16 cellular contexts compared by ENCODE assay signal in the genomic region with DNA sequence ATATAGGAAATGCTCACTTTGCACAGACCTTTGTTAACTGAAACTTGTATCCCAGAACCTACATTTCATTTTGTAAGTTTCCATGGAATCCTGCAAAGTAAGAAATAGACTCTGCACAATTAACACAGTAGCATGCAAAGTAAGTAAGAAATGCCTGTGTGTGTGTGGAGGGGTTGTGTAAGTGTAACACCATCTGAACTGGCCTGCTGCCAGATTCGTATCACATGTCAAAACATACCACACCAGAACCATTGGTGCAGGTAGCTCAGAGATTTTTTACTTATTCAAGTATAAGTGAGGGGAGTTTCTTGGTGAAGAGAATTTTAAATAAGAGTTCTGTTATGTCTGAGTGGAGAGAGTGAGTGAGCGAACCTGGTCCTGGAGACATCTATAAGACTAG. TPM values are rescaled to one million over a fixed set of nuclear protein-coding genes. Genes with fewer than 3 reads are reported as not detected.
DNase-seq lines count a peak whose midpoint lies in the region; ATAC-seq, FAIRE-seq and TF ChIP-seq lines count a peak whose summit lies in the region.
"Had no signal": no experiment of that assay in that cellular context is flagged by ENCODE, and none has a peak within 500 bp of the region (broad histone marks: within the 10 kb centered on the region; RNA-seq: fewer than 3 reads in every experiment).

No MANE protein-coding gene starts in this region.

- ATAC-seq in HepG2 = no peak
- ATAC-seq in HG02938 (IDR thresholded peaks at IDR 0.05; ENCODE audit: unreplicated experiment) = no peak
- ATAC-seq: naive thymus-derived CD8-positive, alpha-beta T cell had no signal

- in situ Hi-C loops in HepG2 (cut with HindIII; ENCODE audit: extremely low pct_ligation_motif_present, low pct_unique_long_range_greater_than_20kb) = no loop called here

- H3K36me3 ChIP-seq in liver (ENCODE audit: control insufficient read depth in 4 of 4, insufficient read depth in 3 of 4, low read depth in 1 of 4, low read length in 3 of 4) (peaks cover 5 to 20% (median 10%) of the 10 kb centered on the region in 4 donors), HepG2 (replicated peaks in 1 of 2; ENCODE audit: control insufficient read depth in 1 of 2, insufficient read depth in 2 of 2, low read length in 2 of 2) (peaks cover 6 to 31% of the 10 kb centered on the region in 2 experiments), sigmoid colon (peaks cover 0 to 98% (median 31%) of the 10 kb centered on the region in 4 donors)

- H3K27me3 Mint-ChIP-seq in activated T-helper 1 cell treated with anti-CD3 and anti-CD28 coated beads, Interleukin-12 subunit alpha, Interleukin-12 subunit beta, Interleukin-2, Interleukin-4 antibody, amounts not matched to agents 30 ng/mL and 10 ng/mL and 1 ng/mL, durations not matched to agents 14 hours and 24 hours and 36 hours (ENCODE audit: insufficient read depth) = no peaks in the 10 kb centered on the region
- H3K27me3 Mint-ChIP-seq: naive thymus-derived CD8-positive, alpha-beta T cell had no signal

- TF ChIP-seq POLR2A in HepG2 (IDR thresholded peaks at IDR 0.05; ENCODE audit: insufficient read depth in 1 of 2, low read depth in 2 of 2, low read length in 2 of 2) (no peak), sigmoid colon (IDR thresholded peaks at IDR 0.05) (no peak)

- CTCF ChIA-PET in HepG2 (lab: Yijun Ruan, JAX; ENCODE audit: low intra/inter-chr PET ratio, low total read pairs) = no interaction called here

- H3K9me3 ChIP-seq in liver (ENCODE audit: control insufficient read depth in 4 of 4, low read length in 3 of 4) (no peaks in the 10 kb centered on the region), HepG2 (ENCODE audit: low read length) (no peaks in the 10 kb centered on the region), sigmoid colon (no peaks in the 10 kb centered on the region)
- H3K9me3 ChIP-seq: vagina had no signal

- FAIRE-seq in HepG2 (lab: Jason Lieb, UNC) = no peak
- FAIRE-seq: frontal cortex had no signal

- no peaks in the 10 kb centered on the region for H3K27me3 ChIP-seq in liver (ENCODE audit: control insufficient read depth in 4 of 4, insufficient read depth in 4 of 4, low read length in 3 of 4)
- H3K27me3 ChIP-seq in HepG2 (ENCODE audit: control insufficient read depth in 1 of 2, insufficient read depth in 2 of 2, low read length in 2 of 2) = no peaks in the 10 kb centered on the region
- no peaks in the 10 kb centered on the region for H3K27me3 ChIP-seq in sigmoid colon
- H3K27me3 ChIP-seq: vagina had no signal

- no TSS peak for BruUV-seq in HepG2 (replicated peaks; lab: Mats Ljungman, UMichigan)

- H3K4me1 ChIP-seq in liver (ENCODE audit: control insufficient read depth in 4 of 4, insufficient read depth in 4 of 4, low read length in 3 of 4) = peaks cover 0 to 16% (median 9%) of the 10 kb centered on the region in 4 donors
- no peaks in the 10 kb centered on the region for H3K4me1 ChIP-seq in HepG2 (ENCODE audit: insufficient read depth, low read length)
- no peaks in the 10 kb centered on the region for H3K4me1 ChIP-seq in sigmoid colon
- H3K4me1 ChIP-seq: vagina had no signal

- no peak overlapping the region for H2AFZ ChIP-seq in HepG2 (ENCODE audit: low read length)

- no peaks in the 10 kb centered on the region for H3K79me2 ChIP-seq in HepG2 (ENCODE audit: insufficient read depth, low read length)

- peaks cover 40% of the 10 kb centered on the region for H3K36me3 Mint-ChIP-seq in activated T-helper 1 cell treated with anti-CD3 and anti-CD28 coated beads, Interleukin-12 subunit alpha, Interleukin-12 subunit beta, Interleukin-2, Interleukin-4 antibody, amounts not matched to agents 30 ng/mL and 10 ng/mL and 1 ng/mL, durations not matched to agents 14 hours and 24 hours and 36 hours (ENCODE audit: low read depth)

- peak overlapping the region; percentile 3 to 18 for H3K27ac ChIP-seq in liver (ENCODE audit: low read depth in 1 of 2, low read length in 2 of 2)
- H3K27ac ChIP-seq in HepG2 (ENCODE audit: extremely low read length, insufficient read depth, low read length) = no peak overlapping the region
- no peak overlapping the region for H3K27ac ChIP-seq in sigmoid colon
- H3K27ac ChIP-seq: KMS-11, SK-N-MC, vagina had no signal

- H3K4me3 ChIP-seq in liver (ENCODE audit: low read depth in 1 of 3, low read length in 3 of 3) (no peak overlapping the region), HepG2 (replicated peaks in 1 of 3; ENCODE audit: insufficient read depth in 1 of 3, low read depth in 2 of 3, low read length in 3 of 3) (no peak overlapping the region), fibroblast of villous mesenchyme (ENCODE audit: low read depth, low read length) (no peak overlapping the region), sigmoid colon (no peak overlapping the region)
- H3K4me3 ChIP-seq: SK-N-MC, vagina had no signal

- peak overlapping the region; percentile 11 for H3K27ac Mint-ChIP-seq in activated T-helper 1 cell treated with anti-CD3 and anti-CD28 coated beads, Interleukin-12 subunit alpha, Interleukin-12 subunit beta, Interleukin-2, Interleukin-4 antibody, amounts not matched to agents 30 ng/mL and 10 ng/mL and 1 ng/mL, durations not matched to agents 14 hours and 24 hours and 36 hours

- DNase-seq in HepG2 (ENCODE audit: low spot score) = no peak
- DNase-seq in activated T-helper 1 cell treated with anti-CD3 and anti-CD28 coated beads, Interleukin-12 subunit alpha, Interleukin-12 subunit beta, Interleukin-2, Interleukin-4 antibody, amounts not matched to agents 30 ng/mL and 10 ng/mL and 1 ng/mL, durations not matched to agents 14 hours and 24 hours and 36 hours (ENCODE audit: low spot score) = no peak
- peak; percentile 24 for DNase-seq in fibroblast of villous mesenchyme (ENCODE audit: low read depth)
- DNase-seq in NCI-H187 (lab: John Stamatoyannopoulos, UW) = no peak
- no peak for DNase-seq in sigmoid colon
- DNase-seq in NCI-H524 (lab: John Stamatoyannopoulos, UW) = no peak
- DNase-seq: activated naive CD4-positive, alpha-beta T cell treated with anti-CD3 and anti-CD28 coated beads for 36 hours; DND-41; naive thymus-derived CD8-positive, alpha-beta T cell; NCI-H1417 treated with DMSO at 0.1 percent for 48 hours had no signal

- H3K4me1 Mint-ChIP-seq in activated T-helper 1 cell treated with anti-CD3 and anti-CD28 coated beads, Interleukin-12 subunit alpha, Interleukin-12 subunit beta, Interleukin-2, Interleukin-4 antibody, amounts not matched to agents 30 ng/mL and 10 ng/mL and 1 ng/mL, durations not matched to agents 14 hours and 24 hours and 36 hours (ENCODE audit: low read depth) = peaks cover 18% of the 10 kb centered on the region

- no peaks in the 10 kb centered on the region for H4K20me1 ChIP-seq in HepG2 (ENCODE audit: insufficient read depth, low read length)

- H3K4me2 ChIP-seq in HepG2 (ENCODE audit: low read depth, low read length) = no peak overlapping the region
- H3K4me2 ChIP-seq: KMS-11 had no signal

- 57% methylated on average over 2 of the region's 2 CpGs for WGBS in liver
- 97% methylated on average over 2 of the region's 2 CpGs for WGBS in HepG2 (ENCODE audit: low lambda C conversion rate)
- 74 to 90% methylated on average over 2 of the region's 2 CpGs for WGBS in sigmoid colon, 2 donors

- POLR2A ChIA-PET in HepG2 (lab: Yijun Ruan, JAX) = no interaction called here

- H3K9me3 Mint-ChIP-seq in activated T-helper 1 cell treated with anti-CD3 and anti-CD28 coated beads, Interleukin-12 subunit alpha, Interleukin-12 subunit beta, Interleukin-2, Interleukin-4 antibody, amounts not matched to agents 30 ng/mL and 10 ng/mL and 1 ng/mL, durations not matched to agents 14 hours and 24 hours and 36 hours = no peaks in the 10 kb centered on the region
- H3K9me3 Mint-ChIP-seq: activated naive CD4-positive, alpha-beta T cell treated with anti-CD3 and anti-CD28 coated beads for 36 hours; naive thymus-derived CD8-positive, alpha-beta T cell had no signal

- intact Hi-C loops in HepG2 (cut with micrococcal nuclease; ENCODE audit: unreplicated experiment) = no loop called here
- intact Hi-C loops in activated T-helper 1 cell treated with anti-CD3 and anti-CD28 coated beads, Interleukin-12 subunit alpha, Interleukin-12 subunit beta, Interleukin-2, Interleukin-4 antibody, amounts not matched to agents 30 ng/mL and 10 ng/mL and 1 ng/mL, durations not matched to agents 14 hours and 24 hours and 36 hours (cut with micrococcal nuclease) = no loop called here
- intact Hi-C loops in sigmoid colon (cut with DNase I) = no loop called here

- H3K9ac ChIP-seq in liver (ENCODE audit: low read depth in 1 of 2, low read length in 2 of 2) (no peak overlapping the region), HepG2 (ENCODE audit: insufficient read depth, low read depth, low read length) (no peak overlapping the region)
- H3K9ac ChIP-seq: KMS-11 had no signal

- H3K4me3 Mint-ChIP-seq in activated T-helper 1 cell treated with anti-CD3 and anti-CD28 coated beads, Interleukin-12 subunit alpha, Interleukin-12 subunit beta, Interleukin-2, Interleukin-4 antibody, amounts not matched to agents 30 ng/mL and 10 ng/mL and 1 ng/mL, durations not matched to agents 14 hours and 24 hours and 36 hours = no peak overlapping the region
- H3K4me3 Mint-ChIP-seq: activated naive CD4-positive, alpha-beta T cell treated with anti-CD3 and anti-CD28 coated beads for 36 hours; naive thymus-derived CD8-positive, alpha-beta T cell had no signal

- TF ChIP-seq CTCF in liver (IDR thresholded peaks at IDR 0.05; ENCODE audit: low read depth, low read length, missing input control) = no peak
- TF ChIP-seq CTCF in HepG2 (CRISPR knock-in tag; IDR thresholded peaks at IDR 0.05) = no peak
- TF ChIP-seq CTCF in fibroblast of villous mesenchyme (IDR thresholded peaks at IDR 0.05; ENCODE audit: insufficient read depth, low read depth, low read length) = no peak
- no peak for TF ChIP-seq CTCF in sigmoid colon (IDR thresholded peaks at IDR 0.05)

- no peak for TF ChIP-seq RAD21 in liver (IDR thresholded peaks at IDR 0.05)
- no peak for TF ChIP-seq RAD21 in HepG2 (CRISPR knock-in tag; IDR thresholded peaks at IDR 0.05)

- TF ChIP-seq EP300 in HepG2 (IDR thresholded peaks at IDR 0.05; ENCODE audit: low read depth in 2 of 2, low read length in 2 of 2) (no peak), HepG2 (CRISPR knock-in tag; IDR thresholded peaks at IDR 0.05; ENCODE audit: borderline replicate concordance) (no peak), sigmoid colon (IDR thresholded peaks at IDR 0.05) (no peak)

RNA-seq across cellular contexts. Expression of a gene that starts 17.9 kb away (rescaled TPM):
- total RNA-seq in liver (10 to 100 TPM; 32.3 to 38.4 TPM), HepG2 (2016; rRNA removed; fragmentation: Illumina TruSeq; extraction: Trizol) (147 and 243 TPM in 2 replicates), fibroblast of villous mesenchyme (61.8 and 84.6 TPM in 2 replicates), sigmoid colon (10 to 100 TPM; 24.6 to 64.9 (median 29.5) TPM)
- polyA plus RNA-seq in liver (10 to 100 TPM; 13.9 to 20.1 TPM), HepG2 (2011; rRNA removed) (44.6 and 52.5 TPM in 2 replicates), sigmoid colon (10 to 100 TPM; 16.8 to 37.1 (median 16.9) TPM)
- total RNA-seq in HepG2 (2016; cell fraction: cytosol; rRNA removed; fragmentation: Illumina TruSeq; extraction: Trizol; ENCODE audit: low read depth) = 18.5 and 21.4 TPM in 2 replicates
- total RNA-seq in HepG2 (2016; cell fraction: insoluble cytoplasmic fraction; rRNA removed; fragmentation: Illumina TruSeq; extraction: Trizol) = 150 and 235 TPM in 2 replicates
- 41.7 and 49.4 TPM in 2 replicates for total RNA-seq in HepG2 (2016; cell fraction: membrane; rRNA removed; fragmentation: Illumina TruSeq; extraction: Trizol)
- 84.4 and 87.8 TPM in 2 replicates for total RNA-seq in HepG2 (2016; cell fraction: nucleus; rRNA removed; fragmentation: Illumina TruSeq; extraction: Trizol)
- polyA plus RNA-seq in HepG2 (2011; cell fraction: cytosol; rRNA removed) = 26.0 and 44.8 TPM in 2 replicates
- 12.2 and 19.6 TPM in 2 replicates for polyA plus RNA-seq in HepG2 (2011; cell fraction: nucleus; rRNA removed)
- polyA plus RNA-seq in HepG2 (2012) = 81.8 and 92.3 TPM in 2 replicates
- polyA plus RNA-seq in HepG2 (2016; cell fraction: cytosol; fragmentation: Illumina TruSeq; extraction: Trizol; ENCODE audit: low read depth) = 3.2 and 3.7 TPM in 2 replicates
- 164 and 173 TPM in 2 replicates for polyA plus RNA-seq in HepG2 (2016; cell fraction: insoluble cytoplasmic fraction; fragmentation: Illumina TruSeq; extraction: Trizol; ENCODE audit: low read depth)
- polyA plus RNA-seq in HepG2 (2016; cell fraction: membrane; fragmentation: Illumina TruSeq; extraction: Trizol; ENCODE audit: low read depth) = 12.7 and 16.7 TPM in 2 replicates
- 79.6 and 82.3 TPM in 2 replicates for polyA plus RNA-seq in HepG2 (2016; cell fraction: nucleus; fragmentation: Illumina TruSeq; extraction: Trizol; ENCODE audit: insufficient read depth, low read depth)
- polyA minus RNA-seq in HepG2 (2011; rRNA and poly(A)+ RNA removed; ENCODE audit: low replicate concordance) = 27.9 and 56.7 TPM in 2 replicates
- 59.1 and 64.1 TPM in 2 replicates for polyA minus RNA-seq in HepG2 (2011; cell fraction: cytosol; rRNA and poly(A)+ RNA removed)
- 33.7 and 45.9 TPM in 2 replicates for polyA minus RNA-seq in HepG2 (2011; cell fraction: nucleus; rRNA and poly(A)+ RNA removed)
- total RNA-seq in activated T-helper 1 cell treated with anti-CD3 and anti-CD28 coated beads, Interleukin-12 subunit alpha, Interleukin-12 subunit beta, Interleukin-2, Interleukin-4 antibody, amounts not matched to agents 30 ng/mL and 10 ng/mL and 1 ng/mL, durations not matched to agents 14 hours and 24 hours and 36 hours = 267 and 278 TPM in 2 replicates

RNA-seq across cellular contexts. Expression of a gene that starts 37.0 kb away (rescaled TPM):
- total RNA-seq in liver (10 to 100 TPM; 13.0 to 18.8 TPM), HepG2 (2016; rRNA removed; fragmentation: Illumina TruSeq; extraction: Trizol) (38.2 and 56.3 TPM in 2 replicates), fibroblast of villous mesenchyme (35.8 and 61.7 TPM in 2 replicates), sigmoid colon (10 to 100 TPM; 39.1 to 64.3 (median 51.6) TPM)
- polyA plus RNA-seq in liver (1 to 10 TPM; 7.0 to 8.0 TPM), HepG2 (2011; rRNA removed) (15.6 and 19.0 TPM in 2 replicates), sigmoid colon (10 to 100 TPM; 13.6 to 23.4 (median 21.0) TPM)
- total RNA-seq in HepG2 (2016; cell fraction: cytosol; rRNA removed; fragmentation: Illumina TruSeq; extraction: Trizol; ENCODE audit: low read depth) = 16.6 and 20.4 TPM in 2 replicates
- total RNA-seq in HepG2 (2016; cell fraction: insoluble cytoplasmic fraction; rRNA removed; fragmentation: Illumina TruSeq; extraction: Trizol) = 37.0 and 56.8 TPM in 2 replicates
- total RNA-seq in HepG2 (2016; cell fraction: membrane; rRNA removed; fragmentation: Illumina TruSeq; extraction: Trizol) = 24.5 and 27.0 TPM in 2 replicates
- 22.3 and 24.6 TPM in 2 replicates for total RNA-seq in HepG2 (2016; cell fraction: nucleus; rRNA removed; fragmentation: Illumina TruSeq; extraction: Trizol)
- 12.3 and 16.8 TPM in 2 replicates for polyA plus RNA-seq in HepG2 (2011; cell fraction: cytosol; rRNA removed)
- polyA plus RNA-seq in HepG2 (2011; cell fraction: nucleus; rRNA removed) = 4.8 and 6.0 TPM in 2 replicates
- polyA plus RNA-seq in HepG2 (2012) = 20.8 and 24.9 TPM in 2 replicates
- 6.2 and 7.1 TPM in 2 replicates for polyA plus RNA-seq in HepG2 (2016; cell fraction: cytosol; fragmentation: Illumina TruSeq; extraction: Trizol; ENCODE audit: low read depth)
- 36.2 and 40.9 TPM in 2 replicates for polyA plus RNA-seq in HepG2 (2016; cell fraction: insoluble cytoplasmic fraction; fragmentation: Illumina TruSeq; extraction: Trizol; ENCODE audit: low read depth)
- 11.5 and 13.8 TPM in 2 replicates for polyA plus RNA-seq in HepG2 (2016; cell fraction: membrane; fragmentation: Illumina TruSeq; extraction: Trizol; ENCODE audit: low read depth)
- polyA plus RNA-seq in HepG2 (2016; cell fraction: nucleus; fragmentation: Illumina TruSeq; extraction: Trizol; ENCODE audit: insufficient read depth, low read depth) = 18.0 and 19.8 TPM in 2 replicates
- 10.3 and 11.2 TPM in 2 replicates for polyA minus RNA-seq in HepG2 (2011; rRNA and poly(A)+ RNA removed; ENCODE audit: low replicate concordance)
- polyA minus RNA-seq in HepG2 (2011; cell fraction: cytosol; rRNA and poly(A)+ RNA removed) = 14.9 and 18.9 TPM in 2 replicates
- polyA minus RNA-seq in HepG2 (2011; cell fraction: nucleus; rRNA and poly(A)+ RNA removed) = 13.7 and 14.5 TPM in 2 replicates
- total RNA-seq in activated T-helper 1 cell treated with anti-CD3 and anti-CD28 coated beads, Interleukin-12 subunit alpha, Interleukin-12 subunit beta, Interleukin-2, Interleukin-4 antibody, amounts not matched to agents 30 ng/mL and 10 ng/mL and 1 ng/mL, durations not matched to agents 14 hours and 24 hours and 36 hours = 53.0 and 55.0 TPM in 2 replicates

RNA-seq across cellular contexts. Expression of a gene that starts 50.5 kb away (rescaled TPM):
- total RNA-seq in liver (10 to 100 TPM in 1 of 2 donors, 1 to 10 TPM in 1; 8.5 to 11.2 TPM), HepG2 (2016; rRNA removed; fragmentation: Illumina TruSeq; extraction: Trizol) (21.9 and 29.9 TPM in 2 replicates), fibroblast of villous mesenchyme (42.5 and 74.7 TPM in 2 replicates), sigmoid colon (10 to 100 TPM; 21.0 to 34.6 (median 23.8) TPM)
- polyA plus RNA-seq in liver (1 to 10 TPM; 5.7 to 7.3 TPM), HepG2 (2011; rRNA removed) (10.3 and 13.0 TPM in 2 replicates), sigmoid colon (10 to 100 TPM; 12.2 to 16.6 (median 13.8) TPM)
- 2.1 and 3.2 TPM in 2 replicates for total RNA-seq in HepG2 (2016; cell fraction: cytosol; rRNA removed; fragmentation: Illumina TruSeq; extraction: Trizol; ENCODE audit: low read depth)
- 22.5 and 30.2 TPM in 2 replicates for total RNA-seq in HepG2 (2016; cell fraction: insoluble cytoplasmic fraction; rRNA removed; fragmentation: Illumina TruSeq; extraction: Trizol)
- total RNA-seq in HepG2 (2016; cell fraction: membrane; rRNA removed; fragmentation: Illumina TruSeq; extraction: Trizol) = 5.7 and 6.6 TPM in 2 replicates
- 14.0 and 14.4 TPM in 2 replicates for total RNA-seq in HepG2 (2016; cell fraction: nucleus; rRNA removed; fragmentation: Illumina TruSeq; extraction: Trizol)
- 6.1 and 10.0 TPM in 2 replicates for polyA plus RNA-seq in HepG2 (2011; cell fraction: cytosol; rRNA removed)
- 8.3 and 8.5 TPM in 2 replicates for polyA plus RNA-seq in HepG2 (2011; cell fraction: nucleus; rRNA removed)
- polyA plus RNA-seq in HepG2 (2012) = 11.3 and 12.4 TPM in 2 replicates
- 1.2 and 1.3 TPM in 2 replicates for polyA plus RNA-seq in HepG2 (2016; cell fraction: cytosol; fragmentation: Illumina TruSeq; extraction: Trizol; ENCODE audit: low read depth)
- polyA plus RNA-seq in HepG2 (2016; cell fraction: insoluble cytoplasmic fraction; fragmentation: Illumina TruSeq; extraction: Trizol; ENCODE audit: low read depth) = 28.3 and 31.0 TPM in 2 replicates
- 2.6 and 3.7 TPM in 2 replicates for polyA plus RNA-seq in HepG2 (2016; cell fraction: membrane; fragmentation: Illumina TruSeq; extraction: Trizol; ENCODE audit: low read depth)
- polyA plus RNA-seq in HepG2 (2016; cell fraction: nucleus; fragmentation: Illumina TruSeq; extraction: Trizol; ENCODE audit: insufficient read depth, low read depth) = 18.9 and 22.7 TPM in 2 replicates
- 4.7 and 10.6 TPM in 2 replicates for polyA minus RNA-seq in HepG2 (2011; rRNA and poly(A)+ RNA removed; ENCODE audit: low replicate concordance)
- polyA minus RNA-seq in HepG2 (2011; cell fraction: cytosol; rRNA and poly(A)+ RNA removed) = 10.0 and 13.3 TPM in 2 replicates
- polyA minus RNA-seq in HepG2 (2011; cell fraction: nucleus; rRNA and poly(A)+ RNA removed) = 13.7 and 14.5 TPM in 2 replicates
- 16.4 and 16.9 TPM in 2 replicates for total RNA-seq in activated T-helper 1 cell treated with anti-CD3 and anti-CD28 coated beads, Interleukin-12 subunit alpha, Interleukin-12 subunit beta, Interleukin-2, Interleukin-4 antibody, amounts not matched to agents 30 ng/mL and 10 ng/mL and 1 ng/mL, durations not matched to agents 14 hours and 24 hours and 36 hours

Comparison
In these comparisons a context has a peak if more than half of its experiments do, and no peak if none do; other contexts are left out.
1. H3K27ac ChIP-seq: peak in liver (2 of 2); none in HepG2 (single experiment) and sigmoid colon (0 of 4).